In genomic region chr5:131984945-131985665, GRCh38 we compare ENCODE assay signal across 17 cellular contexts. TPM values are rescaled to one million over a fixed set of nuclear protein-coding genes. Genes with fewer than 3 reads are reported as not detected.
"Had no signal": no experiment of that assay in that cellular context is flagged by ENCODE, and none has a peak within 500 bp of the region (broad histone marks: within the 10 kb centered on the region; RNA-seq: fewer than 3 reads in every experiment).

No MANE protein-coding gene starts in this region.

- ATAC-seq: activated CD4-positive, alpha-beta T cell treated with anti-CD3 and anti-CD28 coated beads for 36 hours; body of pancreas; esophagus mucosa; heart left ventricle; pancreas had no signal

- H3K27me3 Mint-ChIP-seq: activated CD4-positive, alpha-beta memory T cell treated with anti-CD3 and anti-CD28 coated beads, Interleukin-2, amount 10 ng/mL, durations not matched to agents 7 days and 5 days; activated CD4-positive, alpha-beta T cell treated with anti-CD3 and anti-CD28 coated beads for 36 hours had no signal

- H3K4me3 Mint-ChIP-seq: activated CD4-positive, alpha-beta memory T cell treated with anti-CD3 and anti-CD28 coated beads, Interleukin-2, amount 10 ng/mL, durations not matched to agents 7 days and 5 days; activated CD4-positive, alpha-beta T cell treated with anti-CD3 and anti-CD28 coated beads for 36 hours; activated naive CD4-positive, alpha-beta T cell treated with anti-CD3 and anti-CD28 coated beads, Interleukin-2, amount 10 ng/mL, durations not matched to agents 7 days and 5 days had no signal

- H3K9me3 Mint-ChIP-seq: activated CD4-positive, alpha-beta memory T cell treated with anti-CD3 and anti-CD28 coated beads, Interleukin-2, amount 10 ng/mL, durations not matched to agents 7 days and 5 days; activated naive CD4-positive, alpha-beta T cell treated with anti-CD3 and anti-CD28 coated beads, Interleukin-2, amount 10 ng/mL, durations not matched to agents 7 days and 5 days had no signal

- H3K27me3 ChIP-seq: body of pancreas, heart left ventricle, pancreas, SJSA1, transverse colon had no signal

- H3K36me3 Mint-ChIP-seq: activated naive CD4-positive, alpha-beta T cell treated with anti-CD3 and anti-CD28 coated beads, Interleukin-2, amount 10 ng/mL, durations not matched to agents 7 days and 5 days had no signal

- H3K27ac Mint-ChIP-seq: activated CD4-positive, alpha-beta memory T cell treated with anti-CD3 and anti-CD28 coated beads, Interleukin-2, amount 10 ng/mL, durations not matched to agents 7 days and 5 days; activated CD4-positive, alpha-beta T cell treated with anti-CD3 and anti-CD28 coated beads for 36 hours; activated naive CD4-positive, alpha-beta T cell treated with anti-CD3 and anti-CD28 coated beads, Interleukin-2, amount 10 ng/mL, durations not matched to agents 7 days and 5 days had no signal

- H3K4me1 ChIP-seq: body of pancreas, heart left ventricle, pancreas, SJSA1, transverse colon had no signal

- H3K4me3 ChIP-seq: body of pancreas, heart left ventricle, left ventricle myocardium inferior, pancreas, SJSA1, transverse colon had no signal

- H3K36me3 ChIP-seq: heart left ventricle, left ventricle myocardium inferior, pancreas, SJSA1, transverse colon had no signal

- H3K27ac ChIP-seq: body of pancreas, heart left ventricle, left ventricle myocardium inferior, pancreas, SJSA1, transverse colon, WERI-Rb-1 had no signal

- DNase-seq: activated CD4-positive, alpha-beta memory T cell treated with anti-CD3 and anti-CD28 coated beads, Interleukin-2, amount 10 ng/mL, durations not matched to agents 7 days and 5 days; activated CD4-positive, alpha-beta T cell treated with anti-CD3 and anti-CD28 coated beads for 36 hours; activated naive CD4-positive, alpha-beta T cell treated with anti-CD3 and anti-CD28 coated beads, Interleukin-2, amount 10 ng/mL, durations not matched to agents 7 days and 5 days; body of pancreas; dermis blood vessel endothelial cell; heart left ventricle; left ventricle myocardium inferior; mesendoderm; stimulated activated CD4-positive, alpha-beta T cell treated with anti-CD3 and anti-CD28 coated beads, Interleukin-4, amount 100 ng/mL, for 4 hours; T1000; transverse colon; WERI-Rb-1 had no signal

- H3K9me3 ChIP-seq: body of pancreas, heart left ventricle, left ventricle myocardium inferior, pancreas, SJSA1, transverse colon had no signal

RNA-seq across cellular contexts. Expression of gene MEIKIN, which starts 39.6 kb away (rescaled TPM):
- total RNA-seq: activated CD4-positive, alpha-beta T cell treated with anti-CD3 and anti-CD28 coated beads for 36 hours; dermis blood vessel endothelial cell; esophagus mucosa; left ventricle myocardium inferior; SJSA1; transverse colon had no signal
- polyA plus RNA-seq: adipose tissue, neural cell, pancreas had no signal
